8 cellular contexts compared by ENCODE assay signal in genomic region chr6:108336971-108337370, GRCh38.
"Had no signal": no experiment of that assay in that cellular context is flagged by ENCODE, and none has a peak within 500 bp of the region (broad histone marks: within the 10 kb centered on the region; RNA-seq: fewer than 3 reads in every experiment).

No MANE protein-coding gene starts in this region.

- H3K4me2 ChIP-seq: GM23338 had no signal

- ATAC-seq: GM23338 had no signal

- H2AFZ ChIP-seq: GM23338 had no signal

- H3K4me3 ChIP-seq: GM23338 had no signal

- FAIRE-seq: H1, H54, HTR-8/SVneo had no signal

- DNase-seq: H9, HCEC 1CT, IMR-90, KBM-7 had no signal
